ENCODE assay signal across 1 cellular context in the genomic region with DNA sequence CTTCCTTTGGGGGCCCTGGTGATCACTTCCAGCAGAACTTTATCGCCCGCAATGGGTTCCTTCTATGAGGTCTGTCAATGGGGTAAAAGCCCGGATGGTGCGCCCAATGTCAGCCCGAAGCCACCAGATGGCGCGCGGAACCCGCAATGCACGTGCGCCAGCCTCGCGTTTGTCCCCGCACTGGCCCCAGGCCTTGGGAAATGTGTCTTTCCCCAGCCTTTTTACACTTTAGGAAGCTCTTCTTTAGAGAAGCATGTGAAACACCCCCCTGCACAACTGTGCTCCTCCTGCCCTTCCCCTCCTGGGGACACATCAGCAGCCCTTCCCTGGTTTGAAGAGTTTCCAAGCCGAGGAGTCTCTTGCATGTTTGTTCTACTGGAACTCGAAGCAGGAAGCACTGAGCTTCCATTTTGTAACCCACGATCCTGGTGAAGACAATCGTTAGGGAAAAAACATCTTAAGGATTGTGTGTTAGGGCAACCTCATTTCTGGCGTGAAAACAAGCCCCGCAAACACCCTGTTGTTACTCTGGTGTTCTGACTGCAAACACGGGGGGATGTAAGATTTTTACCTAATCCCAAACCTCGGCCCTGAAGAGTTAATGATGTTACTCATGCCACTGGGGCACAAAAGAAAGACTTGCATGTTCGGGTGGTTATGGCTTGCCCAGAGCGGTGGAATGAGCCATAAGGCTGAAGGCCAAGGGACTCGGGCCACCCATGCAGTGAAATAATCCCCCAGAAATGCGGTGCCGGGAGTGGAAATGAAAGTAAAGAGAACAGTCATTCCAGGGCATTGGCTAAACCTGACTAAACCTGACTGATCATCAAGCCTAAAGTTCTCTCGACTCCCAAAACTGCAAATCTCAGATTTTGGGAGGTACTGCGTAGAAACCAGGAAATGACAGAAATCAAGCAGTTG.
TF ChIP-seq lines count a peak whose summit lies in the region.

No MANE protein-coding gene starts in this region.

TF ChIP-seq in HepG2, 621 proteins besides CTCF, POLR2A, EP300 and RAD21 (continued from another document and continues in another):
- TF ChIP-seq, protein P1, sequence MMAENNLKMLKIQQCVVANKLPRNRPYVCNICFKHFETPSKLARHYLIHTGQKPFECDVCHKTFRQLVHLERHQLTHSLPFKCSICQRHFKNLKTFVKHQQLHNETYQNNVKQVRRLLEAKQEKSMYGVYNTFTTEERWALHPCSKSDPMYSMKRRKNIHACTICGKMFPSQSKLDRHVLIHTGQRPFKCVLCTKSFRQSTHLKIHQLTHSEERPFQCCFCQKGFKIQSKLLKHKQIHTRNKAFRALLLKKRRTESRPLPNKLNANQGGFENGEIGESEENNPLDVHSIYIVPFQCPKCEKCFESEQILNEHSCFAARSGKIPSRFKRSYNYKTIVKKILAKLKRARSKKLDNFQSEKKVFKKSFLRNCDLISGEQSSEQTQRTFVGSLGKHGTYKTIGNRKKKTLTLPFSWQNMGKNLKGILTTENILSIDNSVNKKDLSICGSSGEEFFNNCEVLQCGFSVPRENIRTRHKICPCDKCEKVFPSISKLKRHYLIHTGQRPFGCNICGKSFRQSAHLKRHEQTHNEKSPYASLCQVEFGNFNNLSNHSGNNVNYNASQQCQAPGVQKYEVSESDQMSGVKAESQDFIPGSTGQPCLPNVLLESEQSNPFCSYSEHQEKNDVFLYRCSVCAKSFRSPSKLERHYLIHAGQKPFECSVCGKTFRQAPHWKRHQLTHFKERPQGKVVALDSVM (CRISPR knock-in tag; IDR thresholded peaks at IDR 0.05): peak; percentile 39; the same call in 1 of the 2 replicates
- TF ChIP-seq, protein P2, sequence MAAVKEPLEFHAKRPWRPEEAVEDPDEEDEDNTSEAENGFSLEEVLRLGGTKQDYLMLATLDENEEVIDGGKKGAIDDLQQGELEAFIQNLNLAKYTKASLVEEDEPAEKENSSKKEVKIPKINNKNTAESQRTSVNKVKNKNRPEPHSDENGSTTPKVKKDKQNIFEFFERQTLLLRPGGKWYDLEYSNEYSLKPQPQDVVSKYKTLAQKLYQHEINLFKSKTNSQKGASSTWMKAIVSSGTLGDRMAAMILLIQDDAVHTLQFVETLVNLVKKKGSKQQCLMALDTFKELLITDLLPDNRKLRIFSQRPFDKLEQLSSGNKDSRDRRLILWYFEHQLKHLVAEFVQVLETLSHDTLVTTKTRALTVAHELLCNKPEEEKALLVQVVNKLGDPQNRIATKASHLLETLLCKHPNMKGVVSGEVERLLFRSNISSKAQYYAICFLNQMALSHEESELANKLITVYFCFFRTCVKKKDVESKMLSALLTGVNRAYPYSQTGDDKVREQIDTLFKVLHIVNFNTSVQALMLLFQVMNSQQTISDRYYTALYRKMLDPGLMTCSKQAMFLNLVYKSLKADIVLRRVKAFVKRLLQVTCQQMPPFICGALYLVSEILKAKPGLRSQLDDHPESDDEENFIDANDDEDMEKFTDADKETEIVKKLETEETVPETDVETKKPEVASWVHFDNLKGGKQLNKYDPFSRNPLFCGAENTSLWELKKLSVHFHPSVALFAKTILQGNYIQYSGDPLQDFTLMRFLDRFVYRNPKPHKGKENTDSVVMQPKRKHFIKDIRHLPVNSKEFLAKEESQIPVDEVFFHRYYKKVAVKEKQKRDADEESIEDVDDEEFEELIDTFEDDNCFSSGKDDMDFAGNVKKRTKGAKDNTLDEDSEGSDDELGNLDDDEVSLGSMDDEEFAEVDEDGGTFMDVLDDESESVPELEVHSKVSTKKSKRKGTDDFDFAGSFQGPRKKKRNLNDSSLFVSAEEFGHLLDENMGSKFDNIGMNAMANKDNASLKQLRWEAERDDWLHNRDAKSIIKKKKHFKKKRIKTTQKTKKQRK (IDR thresholded peaks at IDR 0.05; ENCODE audit: low read length): no peak
- TF ChIP-seq ATF1 (CRISPR knock-in tag; IDR thresholded peaks at IDR 0.05) (no peak), RARG (CRISPR knock-in tag; IDR thresholded peaks at IDR 0.05; ENCODE audit: low read depth) (no peak), ZNF296 (CRISPR knock-in tag; conservative IDR thresholded peaks at IDR 0.05) (no peak), SP4 (CRISPR knock-in tag; IDR thresholded peaks at IDR 0.05) (peak; percentile 49; the same call in 1 of the 2 replicates), NR2F2 (IDR thresholded peaks at IDR 0.05; ENCODE audit: borderline replicate concordance, low read depth) (peak; percentile 24; the same call in 1 of the 2 replicates), ZNF12 (CRISPR knock-in tag; IDR thresholded peaks at IDR 0.05) (no peak), FOXJ3 (CRISPR knock-in tag; IDR thresholded peaks at IDR 0.05; ENCODE audit: borderline replicate concordance) (no peak), MEIS1 (CRISPR knock-in tag; IDR thresholded peaks at IDR 0.05; ENCODE audit: borderline replicate concordance) (no peak), FIP1L1 (IDR thresholded peaks at IDR 0.05; ENCODE audit: borderline replicate concordance, insufficient read depth, low read depth, low read length) (no peak), ZNF558 (CRISPR knock-in tag; IDR thresholded peaks at IDR 0.05; ENCODE audit: borderline replicate concordance) (0 out of 2 replicates have a peak, but pooled peaks have one; percentile 49), MTF2 (CRISPR knock-in tag; IDR thresholded peaks at IDR 0.05; ENCODE audit: borderline replicate concordance) (no peak), GZF1 (CRISPR knock-in tag; IDR thresholded peaks at IDR 0.05) (no peak), JUN (CRISPR knock-in tag; IDR thresholded peaks at IDR 0.05) (0 out of 2 replicates have a peak, but pooled peaks have one; percentile 43), SAFB2 (CRISPR knock-in tag; IDR thresholded peaks at IDR 0.05; ENCODE audit: borderline replicate concordance, low read depth) (no peak), ZFP36 (IDR thresholded peaks at IDR 0.05; ENCODE audit: borderline replicate concordance, low read depth, low read length, partially characterized antibody) (no peak), ZNF577 (CRISPR knock-in tag; IDR thresholded peaks at IDR 0.05; ENCODE audit: borderline replicate concordance, low read depth) (no peak), ARNTL (CRISPR knock-in tag; IDR thresholded peaks at IDR 0.05) (peak; percentile 82; the same call in 1 of the 2 replicates), SNAPC2 (CRISPR knock-in tag; IDR thresholded peaks at IDR 0.05) (no peak), ATRX (CRISPR knock-in tag; IDR thresholded peaks at IDR 0.05; ENCODE audit: borderline replicate concordance) (no peak), MEIS2 (CRISPR knock-in tag; IDR thresholded peaks at IDR 0.05) (0 out of 2 replicates have a peak, but pooled peaks have one; percentile 24), GFI1 (CRISPR knock-in tag; IDR thresholded peaks at IDR 0.05; ENCODE audit: borderline replicate concordance) (peak; percentile 51), TAF1 (CRISPR knock-in tag; IDR thresholded peaks at IDR 0.05) (no peak), HES4 (CRISPR knock-in tag; IDR thresholded peaks at IDR 0.05; ENCODE audit: borderline replicate concordance) (no peak), RAD51 (IDR thresholded peaks at IDR 0.05; ENCODE audit: borderline replicate concordance) (no peak), CENPX (CRISPR knock-in tag; IDR thresholded peaks at IDR 0.05) (no peak), TSC22D2 (CRISPR knock-in tag; IDR thresholded peaks at IDR 0.05; ENCODE audit: borderline replicate concordance) (no peak), MAZ (IDR thresholded peaks at IDR 0.05; ENCODE audit: borderline replicate concordance, low read depth, low read length) (no peak), MAZ (CRISPR knock-in tag; IDR thresholded peaks at IDR 0.05; ENCODE audit: low read depth) (no peak), SRF (IDR thresholded peaks at IDR 0.05; ENCODE audit: low read depth, low read length) (no peak), TBX2 (CRISPR knock-in tag; IDR thresholded peaks at IDR 0.05; ENCODE audit: borderline replicate concordance) (peak; percentile 65), TCF7L2 (IDR thresholded peaks at IDR 0.05; ENCODE audit: low read depth, low read length) (no peak), ZNF572 (CRISPR knock-in tag; IDR thresholded peaks at IDR 0.05) (no peak), MIXL1 (CRISPR knock-in tag; IDR thresholded peaks at IDR 0.05) (no peak), ZNF792 (CRISPR knock-in tag; IDR thresholded peaks at IDR 0.05) (0 out of 2 replicates have a peak, but pooled peaks have one; percentile 42), TOE1 (CRISPR knock-in tag; IDR thresholded peaks at IDR 0.05) (no peak), ZNF850 (CRISPR knock-in tag; conservative IDR thresholded peaks at IDR 0.05) (no peak), GABPB1 (CRISPR knock-in tag; IDR thresholded peaks at IDR 0.05) (peak; percentile 63; the same call in 1 of the 2 replicates), JARID2 (CRISPR knock-in tag; IDR thresholded peaks at IDR 0.05; ENCODE audit: insufficient replicate concordance) (no peak), RXRA (CRISPR knock-in tag; IDR thresholded peaks at IDR 0.05) (peak; percentile 65; the same call in 1 of the 2 replicates), ZFP62 (CRISPR knock-in tag; IDR thresholded peaks at IDR 0.05) (no peak)
- TF ChIP-seq, protein P3, sequence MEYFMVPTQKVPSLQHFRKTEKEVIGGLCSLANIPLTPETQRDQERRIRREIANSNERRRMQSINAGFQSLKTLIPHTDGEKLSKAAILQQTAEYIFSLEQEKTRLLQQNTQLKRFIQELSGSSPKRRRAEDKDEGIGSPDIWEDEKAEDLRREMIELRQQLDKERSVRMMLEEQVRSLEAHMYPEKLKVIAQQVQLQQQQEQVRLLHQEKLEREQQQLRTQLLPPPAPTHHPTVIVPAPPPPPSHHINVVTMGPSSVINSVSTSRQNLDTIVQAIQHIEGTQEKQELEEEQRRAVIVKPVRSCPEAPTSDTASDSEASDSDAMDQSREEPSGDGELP (IDR thresholded peaks at IDR 0.05; ENCODE audit: borderline replicate concordance, low read depth): no peak
- TF ChIP-seq, protein P4, sequence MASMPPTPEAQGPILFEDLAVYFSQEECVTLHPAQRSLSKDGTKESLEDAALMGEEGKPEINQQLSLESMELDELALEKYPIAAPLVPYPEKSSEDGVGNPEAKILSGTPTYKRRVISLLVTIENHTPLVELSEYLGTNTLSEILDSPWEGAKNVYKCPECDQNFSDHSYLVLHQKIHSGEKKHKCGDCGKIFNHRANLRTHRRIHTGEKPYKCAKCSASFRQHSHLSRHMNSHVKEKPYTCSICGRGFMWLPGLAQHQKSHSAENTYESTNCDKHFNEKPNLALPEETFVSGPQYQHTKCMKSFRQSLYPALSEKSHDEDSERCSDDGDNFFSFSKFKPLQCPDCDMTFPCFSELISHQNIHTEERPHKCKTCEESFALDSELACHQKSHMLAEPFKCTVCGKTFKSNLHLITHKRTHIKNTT (CRISPR knock-in tag; IDR thresholded peaks at IDR 0.05): no peak
- TF ChIP-seq, protein P5, sequence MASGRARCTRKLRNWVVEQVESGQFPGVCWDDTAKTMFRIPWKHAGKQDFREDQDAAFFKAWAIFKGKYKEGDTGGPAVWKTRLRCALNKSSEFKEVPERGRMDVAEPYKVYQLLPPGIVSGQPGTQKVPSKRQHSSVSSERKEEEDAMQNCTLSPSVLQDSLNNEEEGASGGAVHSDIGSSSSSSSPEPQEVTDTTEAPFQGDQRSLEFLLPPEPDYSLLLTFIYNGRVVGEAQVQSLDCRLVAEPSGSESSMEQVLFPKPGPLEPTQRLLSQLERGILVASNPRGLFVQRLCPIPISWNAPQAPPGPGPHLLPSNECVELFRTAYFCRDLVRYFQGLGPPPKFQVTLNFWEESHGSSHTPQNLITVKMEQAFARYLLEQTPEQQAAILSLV (CRISPR knock-in tag; IDR thresholded peaks at IDR 0.05; ENCODE audit: borderline replicate concordance): no peak
- TF ChIP-seq, protein P6, sequence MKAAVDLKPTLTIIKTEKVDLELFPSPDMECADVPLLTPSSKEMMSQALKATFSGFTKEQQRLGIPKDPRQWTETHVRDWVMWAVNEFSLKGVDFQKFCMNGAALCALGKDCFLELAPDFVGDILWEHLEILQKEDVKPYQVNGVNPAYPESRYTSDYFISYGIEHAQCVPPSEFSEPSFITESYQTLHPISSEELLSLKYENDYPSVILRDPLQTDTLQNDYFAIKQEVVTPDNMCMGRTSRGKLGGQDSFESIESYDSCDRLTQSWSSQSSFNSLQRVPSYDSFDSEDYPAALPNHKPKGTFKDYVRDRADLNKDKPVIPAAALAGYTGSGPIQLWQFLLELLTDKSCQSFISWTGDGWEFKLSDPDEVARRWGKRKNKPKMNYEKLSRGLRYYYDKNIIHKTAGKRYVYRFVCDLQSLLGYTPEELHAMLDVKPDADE (CRISPR knock-in tag; IDR thresholded peaks at IDR 0.05): no peak
- TF ChIP-seq, protein P7, sequence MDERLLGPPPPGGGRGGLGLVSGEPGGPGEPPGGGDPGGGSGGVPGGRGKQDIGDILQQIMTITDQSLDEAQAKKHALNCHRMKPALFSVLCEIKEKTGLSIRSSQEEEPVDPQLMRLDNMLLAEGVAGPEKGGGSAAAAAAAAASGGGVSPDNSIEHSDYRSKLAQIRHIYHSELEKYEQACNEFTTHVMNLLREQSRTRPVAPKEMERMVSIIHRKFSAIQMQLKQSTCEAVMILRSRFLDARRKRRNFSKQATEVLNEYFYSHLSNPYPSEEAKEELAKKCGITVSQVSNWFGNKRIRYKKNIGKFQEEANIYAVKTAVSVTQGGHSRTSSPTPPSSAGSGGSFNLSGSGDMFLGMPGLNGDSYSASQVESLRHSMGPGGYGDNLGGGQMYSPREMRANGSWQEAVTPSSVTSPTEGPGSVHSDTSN (CRISPR knock-in tag; IDR thresholded peaks at IDR 0.05): no peak
- TF ChIP-seq, protein P8, sequence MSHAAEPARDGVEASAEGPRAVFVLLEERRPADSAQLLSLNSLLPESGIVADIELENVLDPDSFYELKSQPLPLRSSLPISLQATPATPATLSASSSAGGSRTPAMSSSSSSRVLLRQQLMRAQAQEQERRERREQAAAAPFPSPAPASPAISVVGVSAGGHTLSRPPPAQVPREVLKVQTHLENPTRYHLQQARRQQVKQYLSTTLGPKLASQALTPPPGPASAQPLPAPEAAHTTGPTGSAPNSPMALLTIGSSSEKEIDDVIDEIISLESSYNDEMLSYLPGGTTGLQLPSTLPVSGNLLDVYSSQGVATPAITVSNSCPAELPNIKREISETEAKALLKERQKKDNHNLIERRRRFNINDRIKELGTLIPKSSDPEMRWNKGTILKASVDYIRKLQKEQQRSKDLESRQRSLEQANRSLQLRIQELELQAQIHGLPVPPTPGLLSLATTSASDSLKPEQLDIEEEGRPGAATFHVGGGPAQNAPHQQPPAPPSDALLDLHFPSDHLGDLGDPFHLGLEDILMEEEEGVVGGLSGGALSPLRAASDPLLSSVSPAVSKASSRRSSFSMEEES (CRISPR knock-in tag; IDR thresholded peaks at IDR 0.05): no peak
